ENCODE assay signal across 26 cellular contexts in genomic region chr5:135561266-135561665, GRCh38. TPM values are rescaled to one million over a fixed set of nuclear protein-coding genes. Genes with fewer than 3 reads are reported as not detected.
A peak's percentile ranks its signal among the peaks of the same experiment; 100 is the strongest.
DNase-seq lines count a peak whose midpoint lies in the region; ATAC-seq, FAIRE-seq and TF ChIP-seq lines count a peak whose summit lies in the region.
"Had no signal": no experiment of that assay in that cellular context is flagged by ENCODE, and none has a peak within 500 bp of the region (broad histone marks: within the 10 kb centered on the region; RNA-seq: fewer than 3 reads in every experiment).

No MANE protein-coding gene starts in this region.

- no peaks in the 10 kb centered on the region for H3K79me2 ChIP-seq in KMS-11 (ENCODE audit: insufficient read depth, low read depth)
- no peaks in the 10 kb centered on the region for H3K79me2 ChIP-seq in K562 (ENCODE audit: control insufficient read depth, insufficient read depth, low read length)

- H3K9me3 ChIP-seq in A549: no peaks in the 10 kb centered on the region
- no peaks in the 10 kb centered on the region for H3K9me3 ChIP-seq in K562 (replicated peaks; ENCODE audit: control insufficient read depth, insufficient read depth, low read depth, low read length)
- no peaks in the 10 kb centered on the region for H3K9me3 ChIP-seq in neuronal stem cell (replicated peaks in 1 of 2; ENCODE audit: control insufficient read depth in 2 of 2, insufficient read depth in 1 of 2, low read depth in 1 of 2, low read length in 2 of 2)
- H3K9me3 ChIP-seq: colonic mucosa, left ventricle myocardium inferior, neutrophil, SJCRH30, suprapubic skin had no signal

- H3K4ac ChIP-seq in neuronal stem cell (ENCODE audit: low read length): no peak overlapping the region

- no peak overlapping the region for H2BK120ac ChIP-seq in neuronal stem cell (ENCODE audit: low read depth, low read length)

- H3K9ac ChIP-seq in KMS-11: no peak overlapping the region
- H3K9ac ChIP-seq in K562 (ENCODE audit: insufficient read depth in 1 of 2, low read depth in 2 of 2, low read length in 2 of 2): no peak overlapping the region
- H3K9ac ChIP-seq in neuronal stem cell (ENCODE audit: low read depth, low read length, poor library complexity): no peak overlapping the region

- H3K23ac ChIP-seq in neuronal stem cell (ENCODE audit: low read depth, low read length, poor library complexity): no peak overlapping the region

- H3K4me1 Mint-ChIP-seq in stimulated activated naive CD8-positive, alpha-beta T cell treated with anti-CD3 and anti-CD28 coated beads, Interleukin-15, amount 100 ng/mL, for 72 hours: peaks cover 17% of the 10 kb centered on the region
- H3K4me1 Mint-ChIP-seq: activated CD4-positive, alpha-beta T cell treated with anti-CD3 and anti-CD28 coated beads, Interleukin-2, amount 10 ng/mL, durations not matched to agents 7 days and 5 days had no signal

- no peak for TF ChIP-seq POLR2A in A549 (IDR thresholded peaks at IDR 0.05; ENCODE audit: low read length)
- no peak for TF ChIP-seq POLR2A in K562 (conservative IDR thresholded peaks at IDR 0.05)

- H4K91ac ChIP-seq in neuronal stem cell (ENCODE audit: low read depth, low read length, poor library complexity): no peak overlapping the region

- TF ChIP-seq EP300 in A549 (IDR thresholded peaks at IDR 0.05): no peak
- TF ChIP-seq EP300 in K562 (IDR thresholded peaks at IDR 0.05; ENCODE audit: low read length): no peak

- no peak overlapping the region for H3K14ac ChIP-seq in neuronal stem cell (ENCODE audit: low read length)

- H3K27me3 Mint-ChIP-seq in stimulated activated naive CD8-positive, alpha-beta T cell treated with anti-CD3 and anti-CD28 coated beads, Interleukin-15, amount 100 ng/mL, for 72 hours: peaks cover 44% of the 10 kb centered on the region

- in situ Hi-C loops in K562 (cut with MboI): no loop called here
- in situ Hi-C loops in ACHN (cut with HindIII; ENCODE audit: low pct_ligation_motif_present, low pct_unique_long_range_greater_than_20kb, low sequenced_read_pairs): loop anchor here (25.0 kb wide), 1 partner anchor 176 kb away; no protein-coding TSS in a partner anchor

- H3K27ac Mint-ChIP-seq in stimulated activated naive CD8-positive, alpha-beta T cell treated with anti-CD3 and anti-CD28 coated beads, Interleukin-15, amount 100 ng/mL, for 72 hours: no peak overlapping the region
- H3K27ac Mint-ChIP-seq: activated CD4-positive, alpha-beta T cell treated with anti-CD3 and anti-CD28 coated beads, Interleukin-2, amount 10 ng/mL, durations not matched to agents 7 days and 5 days; activated naive CD8-positive, alpha-beta T cell treated with anti-CD3 and anti-CD28 coated beads, Interleukin-2, amount 10 ng/mL, durations not matched to agents 7 days and 5 days; CD8-positive, alpha-beta memory T cell; mesothelial cell of epicardium; progenitor cell of endocrine pancreas; stimulated activated naive B cell treated with anti-CD40 and anti-IgM and Interleukin-4, amounts not matched to agents 10 μg/mL and 1 μg/mL and 100 μg/mL, for 72 hours; T-cell; WTC11 had no signal

- no peaks in the 10 kb centered on the region for H4K20me1 ChIP-seq in KMS-11 (ENCODE audit: insufficient read depth)
- H4K20me1 ChIP-seq in K562 (replicated peaks; ENCODE audit: control insufficient read depth, insufficient read depth, low read length): no peaks in the 10 kb centered on the region

- H2BK15ac ChIP-seq in neuronal stem cell (ENCODE audit: low read length): no peak overlapping the region

- no peak overlapping the region for H2BK12ac ChIP-seq in neuronal stem cell (ENCODE audit: low read length)

- intact Hi-C loops in K562 (cut with micrococcal nuclease): loop anchor here (2.0 kb wide), 1 partner anchor 270 kb away; no protein-coding TSS in a partner anchor

- TF ChIP-seq RAD21 in A549 (conservative IDR thresholded peaks at IDR 0.05 in 1 of 2, IDR thresholded peaks at IDR 0.05 in 1 of 2) (no peak), K562 (CRISPR knock-in tag; conservative IDR thresholded peaks at IDR 0.05 in 1 of 2, IDR thresholded peaks at IDR 0.05 in 1 of 2) (no peak)

- ATAC-seq in A549 (no peak), K562 (no peak)
- ATAC-seq in stimulated activated naive CD8-positive, alpha-beta T cell treated with anti-CD3 and anti-CD28 coated beads, Interleukin-15, amount 100 ng/mL, for 72 hours: no peak

- H3K4me3 ChIP-seq in A549: no peak overlapping the region
- no peak overlapping the region for H3K4me3 ChIP-seq in KMS-11 (IDR thresholded peaks at IDR 0.05; ENCODE audit: insufficient read depth, low read depth, low read length)
- no peak overlapping the region for H3K4me3 ChIP-seq in K562
- H3K4me3 ChIP-seq in neuronal stem cell (ENCODE audit: low read length in 2 of 2): no peak overlapping the region
- H3K4me3 ChIP-seq: cardiac muscle cell, colonic mucosa, left ventricle myocardium inferior, SJCRH30, suprapubic skin had no signal

- no peak for FAIRE-seq in A549 (lab: Jason Lieb, UNC)
- FAIRE-seq in K562 (lab: Jason Lieb, UNC): no peak

- CTCF ChIA-PET in A549 (lab: Yijun Ruan, JAX): interaction anchor here (0.6 to 34.8 kb wide), 42 partner anchors 4 to 1255 kb away, joined by 3 to 1932 read pairs (median 3); partner anchors contain the start of genes CXCL14, DCANP1, SLC25A48 and TIFAB
- CTCF ChIA-PET in K562 (lab: Yijun Ruan, JAX; ENCODE audit: low intra/inter-chr PET ratio): interaction anchor here (0.7 to 2.4 kb wide), 2 partner anchors 269 to 483 kb away, joined by 3 to 17 read pairs; no protein-coding TSS in a partner anchor

- 80% methylated on average over 6 of the region's 6 CpGs for WGBS in A549 (ENCODE audit: missing lambda C conversion rate)
- 39% methylated on average over 5 of the region's 6 CpGs for WGBS in K562 (ENCODE audit: insufficient coverage, low coverage, missing lambda C conversion rate)
- no CpG with 5 or more reads among the region's 6 CpGs for WGBS in neuronal stem cell (ENCODE audit: extremely low coverage in 2 of 2, insufficient read length in 2 of 2, insufficient replicate concordance in 1 of 2), 2 donors

- no peaks in the 10 kb centered on the region for H3K79me1 ChIP-seq in neuronal stem cell (ENCODE audit: low read depth, low read length)

- H2AK5ac ChIP-seq in neuronal stem cell (ENCODE audit: low read depth, low read length): no peak overlapping the region

- peak overlapping the region; percentile 88 for H2AFZ ChIP-seq in KMS-11 (ENCODE audit: low read depth)
- peak overlapping the region; percentile 92 for H2AFZ ChIP-seq in K562 (ENCODE audit: low read depth, low read length)
- peak overlapping the region; percentile 84 for H2AFZ ChIP-seq in neuronal stem cell (ENCODE audit: low read length)

- H4K8ac ChIP-seq in neuronal stem cell (ENCODE audit: low read depth, low read length): no peak overlapping the region

- DNase-seq in A549 (ENCODE audit: low read depth in 1 of 2, low spot score in 1 of 2): no peak
- no peak for DNase-seq in K562 (ENCODE audit: extremely low read depth in 1 of 4, low spot score in 3 of 4)
- no peak for DNase-seq in neuronal stem cell (ENCODE audit: low spot score)
- DNase-seq in ACHN: no peak
- no peak for DNase-seq in stimulated activated naive CD8-positive, alpha-beta T cell treated with anti-CD3 and anti-CD28 coated beads, Interleukin-15, amount 100 ng/mL, for 72 hours
- no peak for DNase-seq in activated CD4-positive, CD25-positive, alpha-beta regulatory T cell treated with anti-CD3 and anti-CD28 coated beads, Interleukin-2, amount 50 U/mL, for 72 hours
- no peak for DNase-seq in NCI-H2196 treated with DMSO at 0.1 percent for 48 hours (lab: John Stamatoyannopoulos, UW; ENCODE audit: unreplicated experiment)

- no peak overlapping the region for H3K27ac ChIP-seq in A549
- no peak overlapping the region for H3K27ac ChIP-seq in KMS-11
- H3K27ac ChIP-seq in K562 (ENCODE audit: extremely low read depth, low read depth, low read length): no peak overlapping the region
- no peak overlapping the region for H3K27ac ChIP-seq in neuronal stem cell (replicated peaks; ENCODE audit: low read length)
- H3K27ac ChIP-seq: cardiac muscle cell, colonic mucosa, left ventricle myocardium inferior, neutrophil, SJCRH30, suprapubic skin had no signal

- no peaks in the 10 kb centered on the region for H3K9me1 ChIP-seq in K562 (ENCODE audit: control insufficient read depth, insufficient read depth, low read length)

- BruUV-seq in K562 (replicated peaks; lab: Mats Ljungman, UMichigan): no TSS peak

- H3K27me3 ChIP-seq in KMS-11 (ENCODE audit: insufficient read depth, low read depth): no peaks in the 10 kb centered on the region
- H3K27me3 ChIP-seq in K562 (ENCODE audit: control insufficient read depth in 2 of 2, insufficient read depth in 2 of 2, low read length in 2 of 2): peaks cover 3 to 5% of the 10 kb centered on the region in 2 experiments; a peak in 2 of 5 replicates
- peaks cover 0 to 8% (median 2%) of the 10 kb centered on the region in 3 experiments for H3K27me3 ChIP-seq in neuronal stem cell (ENCODE audit: control insufficient read depth in 3 of 3, insufficient read depth in 3 of 3, low read depth in 1 of 3, low read length in 3 of 3)
- H3K27me3 ChIP-seq: colonic mucosa had no signal

- no peaks in the 10 kb centered on the region for H3K4me1 ChIP-seq in A549
- peaks cover 19% of the 10 kb centered on the region for H3K4me1 ChIP-seq in KMS-11 (ENCODE audit: low read depth, poor library complexity, severe bottlenecking)
- H3K4me1 ChIP-seq in K562 (replicated peaks in 1 of 2; ENCODE audit: control insufficient read depth in 2 of 2, insufficient read depth in 2 of 2, low read length in 2 of 2): peaks cover under 1 to 4% of the 10 kb centered on the region in 2 experiments; a peak in 4 of 5 replicates
- H3K4me1 ChIP-seq in neuronal stem cell (ENCODE audit: control insufficient read depth in 2 of 2, insufficient read depth in 1 of 2, low read depth in 1 of 2, low read length in 2 of 2): no peaks in the 10 kb centered on the region
- H3K4me1 ChIP-seq: left ventricle myocardium inferior, SJCRH30 had no signal

- no peak overlapping the region for H3K4me3 Mint-ChIP-seq in stimulated activated naive CD8-positive, alpha-beta T cell treated with anti-CD3 and anti-CD28 coated beads, Interleukin-15, amount 100 ng/mL, for 72 hours
- H3K4me3 Mint-ChIP-seq: activated CD4-positive, alpha-beta T cell treated with anti-CD3 and anti-CD28 coated beads, Interleukin-2, amount 10 ng/mL, durations not matched to agents 7 days and 5 days; activated naive CD8-positive, alpha-beta T cell treated with anti-CD3 and anti-CD28 coated beads, Interleukin-2, amount 10 ng/mL, durations not matched to agents 7 days and 5 days; CD8-positive, alpha-beta memory T cell; H9; mesothelial cell of epicardium; stimulated activated naive B cell treated with anti-CD40 and anti-IgM and Interleukin-4, amounts not matched to agents 10 μg/mL and 1 μg/mL and 100 μg/mL, for 72 hours; T-cell; WTC11 had no signal

- no peaks in the 10 kb centered on the region for H3K9me3 Mint-ChIP-seq in stimulated activated naive CD8-positive, alpha-beta T cell treated with anti-CD3 and anti-CD28 coated beads, Interleukin-15, amount 100 ng/mL, for 72 hours
- H3K9me3 Mint-ChIP-seq: activated CD4-positive, alpha-beta T cell treated with anti-CD3 and anti-CD28 coated beads, Interleukin-2, amount 10 ng/mL, durations not matched to agents 7 days and 5 days; activated naive CD8-positive, alpha-beta T cell treated with anti-CD3 and anti-CD28 coated beads, Interleukin-2, amount 10 ng/mL, durations not matched to agents 7 days and 5 days; H9; mesothelial cell of epicardium; T-cell; WTC11 had no signal

- H2BK5ac ChIP-seq in neuronal stem cell (ENCODE audit: low read length): peak overlapping the region; percentile 27

- no peak overlapping the region for H3K18ac ChIP-seq in neuronal stem cell (ENCODE audit: low read length)

- POLR2A ChIA-PET in A549 (lab: Yijun Ruan, JAX): no interaction called here
- POLR2A ChIA-PET in K562 (lab: Yijun Ruan, JAX): interaction anchor here (0.8 to 1.4 kb wide), 5 partner anchors 8 to 269 kb away, joined by 3 to 6 read pairs (median 3); no protein-coding TSS in a partner anchor

- H3K36me3 ChIP-seq in KMS-11 (ENCODE audit: insufficient read depth) (no peaks in the 10 kb centered on the region), K562 (ENCODE audit: control insufficient read depth, insufficient read depth, low read length) (no peaks in the 10 kb centered on the region), neuronal stem cell (replicated peaks in 1 of 2; ENCODE audit: control insufficient read depth in 2 of 2, insufficient read depth in 2 of 2, low read length in 2 of 2) (no peaks in the 10 kb centered on the region)
- H3K36me3 ChIP-seq: cardiac muscle cell, colonic mucosa, left ventricle myocardium inferior, neutrophil, SJCRH30, suprapubic skin had no signal

- no peak for TF ChIP-seq CTCF in A549 (IDR thresholded peaks at IDR 0.05)
- TF ChIP-seq CTCF in KMS-11 (conservative IDR thresholded peaks at IDR 0.05; ENCODE audit: low read depth, low read length): no peak
- no peak for TF ChIP-seq CTCF in K562 (IDR thresholded peaks at IDR 0.05 in 2 of 3, conservative IDR thresholded peaks at IDR 0.05 in 1 of 3; ENCODE audit: insufficient read depth in 2 of 3, low read depth in 1 of 3, low read length in 3 of 3)

- H3K4me2 ChIP-seq in A549: peak overlapping the region; percentile 35
- H3K4me2 ChIP-seq in KMS-11: peak overlapping the region; percentile 25; the same call in 1 of the 2 replicates
- no peak overlapping the region for H3K4me2 ChIP-seq in K562 (ENCODE audit: insufficient read depth, low read length)
- no peak overlapping the region for H3K4me2 ChIP-seq in neuronal stem cell (ENCODE audit: insufficient read depth, low read length, poor library complexity, severe bottlenecking)

RNA-seq across cellular contexts. Expression of gene CXCL14, which starts 17.5 kb away (rescaled TPM):
- polyA plus RNA-seq in A549 (2011; rRNA removed): not detected in 2 replicates
- 0.03 TPM in 2 replicates for polyA plus RNA-seq in A549 (2012; cell fraction: cytosol; rRNA removed)
- polyA plus RNA-seq in A549 (2012; cell fraction: nucleus; rRNA removed): 0.04 and 0.06 TPM in 2 replicates
- 0.12 to 0.15 TPM (median 0.13 TPM) in 3 replicates for polyA plus RNA-seq in A549 (2017; fragmentation: RNase III; extraction: RNeasy Plus Mini Kit Qiagen cat#74134 plus additional on column Dnase treatment)
- not detected in 2 replicates for polyA minus RNA-seq in A549 (2011; rRNA and poly(A)+ RNA removed)
- not detected in 2 replicates for total RNA-seq in K562 (2011; cell fraction: chromatin; rRNA removed; ENCODE audit: low replicate concordance)
- total RNA-seq in K562 (2011; cell fraction: nucleolus; rRNA removed): not detected in 2 replicates
- not detected in 2 replicates for total RNA-seq in K562 (2011; cell fraction: nucleoplasm; rRNA removed)
- total RNA-seq in K562 (2014; rRNA removed): not detected in 2 replicates
- not detected in 2 replicates for total RNA-seq in K562 (2014; rRNA removed; fragmentation: Illumina TruSeq; extraction: Trizol)
- not detected in 2 replicates for total RNA-seq in K562 (2015; rRNA removed; fragmentation: Illumina TruSeq; extraction: Trizol)
- total RNA-seq in K562 (2021): not detected in 2 replicates
- polyA plus RNA-seq in K562 (2011; rRNA removed): not detected in 2 replicates
- not detected in 2 replicates for polyA plus RNA-seq in K562 (2011; cell fraction: cytosol; rRNA removed)
- not detected in 2 replicates for polyA plus RNA-seq in K562 (2011; cell fraction: nucleus; rRNA removed)
- not detected in 2 replicates for polyA plus RNA-seq in K562 (2012)
- not detected in 2 replicates for polyA plus RNA-seq in K562 (2014; fragmentation: Illumina TruSeq; extraction: Trizol)
- not detected for polyA plus RNA-seq in K562 (2014; fragmentation: Nextera tagmentation; extraction: Ambion mirVana)
- not detected in 2 replicates for polyA plus RNA-seq in K562 (2014; rRNA removed)
- not detected in 2 replicates for polyA minus RNA-seq in K562 (2011; rRNA and poly(A)+ RNA removed)
- polyA minus RNA-seq in K562 (2011; cell fraction: cytosol; rRNA and poly(A)+ RNA removed): not detected in 2 replicates
- not detected in 2 replicates for polyA minus RNA-seq in K562 (2011; cell fraction: nucleus; rRNA and poly(A)+ RNA removed)
- 1.7 TPM for polyA plus RNA-seq in neuronal stem cell (2013, experiment 1 of 2)
- 1.8 TPM for polyA plus RNA-seq in neuronal stem cell (2013, experiment 2 of 2)
- total RNA-seq: activated CD4-positive, alpha-beta T cell treated with anti-CD3 and anti-CD28 coated beads, Interleukin-2, amount 10 ng/mL, durations not matched to agents 7 days and 5 days; activated naive CD8-positive, alpha-beta T cell treated with anti-CD3 and anti-CD28 coated beads, Interleukin-2, amount 10 ng/mL, durations not matched to agents 7 days and 5 days; CD8-positive, alpha-beta memory T cell; RPMI7951; SJCRH30; T-cell had no signal
- polyA plus RNA-seq: CD8-positive, alpha-beta memory T cell had no signal

RNA-seq across cellular contexts. Expression of gene NEUROG1, which starts 25.5 kb away (rescaled TPM):
- not detected in 2 replicates for polyA plus RNA-seq in A549 (2011; rRNA removed)
- not detected in 2 replicates for polyA plus RNA-seq in A549 (2012; cell fraction: cytosol; rRNA removed)
- polyA plus RNA-seq in A549 (2012; cell fraction: nucleus; rRNA removed): not detected in 2 replicates
- polyA plus RNA-seq in A549 (2017; fragmentation: RNase III; extraction: RNeasy Plus Mini Kit Qiagen cat#74134 plus additional on column Dnase treatment): not detected in 3 replicates
- polyA minus RNA-seq in A549 (2011; rRNA and poly(A)+ RNA removed): not detected in 2 replicates
- not detected in 2 replicates for total RNA-seq in K562 (2011; cell fraction: chromatin; rRNA removed; ENCODE audit: low replicate concordance)
- total RNA-seq in K562 (2011; cell fraction: nucleolus; rRNA removed): not detected in 2 replicates
- not detected in 2 replicates for total RNA-seq in K562 (2011; cell fraction: nucleoplasm; rRNA removed)
- not detected in 2 replicates for total RNA-seq in K562 (2014; rRNA removed)
- not detected in 2 replicates for total RNA-seq in K562 (2014; rRNA removed; fragmentation: Illumina TruSeq; extraction: Trizol)
- total RNA-seq in K562 (2015; rRNA removed; fragmentation: Illumina TruSeq; extraction: Trizol): not detected in 2 replicates
- total RNA-seq in K562 (2021): not detected in 2 replicates
- not detected in 2 replicates for polyA plus RNA-seq in K562 (2011; rRNA removed)
- not detected in 2 replicates for polyA plus RNA-seq in K562 (2011; cell fraction: cytosol; rRNA removed)
- not detected in 2 replicates for polyA plus RNA-seq in K562 (2011; cell fraction: nucleus; rRNA removed)
- not detected in 2 replicates for polyA plus RNA-seq in K562 (2012)
- polyA plus RNA-seq in K562 (2014; fragmentation: Illumina TruSeq; extraction: Trizol): not detected in 2 replicates
- polyA plus RNA-seq in K562 (2014; fragmentation: Nextera tagmentation; extraction: Ambion mirVana): not detected
- not detected in 2 replicates for polyA plus RNA-seq in K562 (2014; rRNA removed)
- polyA minus RNA-seq in K562 (2011; rRNA and poly(A)+ RNA removed): not detected in 2 replicates
- polyA minus RNA-seq in K562 (2011; cell fraction: cytosol; rRNA and poly(A)+ RNA removed): not detected in 2 replicates
- polyA minus RNA-seq in K562 (2011; cell fraction: nucleus; rRNA and poly(A)+ RNA removed): not detected in 2 replicates
- polyA plus RNA-seq in neuronal stem cell (2013, experiment 1 of 2): 0.04 TPM
- polyA plus RNA-seq in neuronal stem cell (2013, experiment 2 of 2): 0.03 TPM
- total RNA-seq: activated CD4-positive, alpha-beta T cell treated with anti-CD3 and anti-CD28 coated beads, Interleukin-2, amount 10 ng/mL, durations not matched to agents 7 days and 5 days; activated naive CD8-positive, alpha-beta T cell treated with anti-CD3 and anti-CD28 coated beads, Interleukin-2, amount 10 ng/mL, durations not matched to agents 7 days and 5 days; aorta; cardiac muscle cell; CD8-positive, alpha-beta memory T cell; colonic mucosa; H9; left ventricle myocardium inferior; mesothelial cell of epicardium; progenitor cell of endocrine pancreas; RPMI7951; SJCRH30; suprapubic skin; T-cell; ureter had no signal
- polyA plus RNA-seq: aorta; cardiac muscle cell; CD8-positive, alpha-beta memory T cell had no signal

Comparison
In these comparisons a context has a peak if more than half of its experiments do, and no peak if none do; other contexts are left out.
1. H3K4me2 ChIP-seq: peak in A549 (single experiment) and KMS-11 (single experiment); none in K562 (single experiment) and neuronal stem cell (single experiment).
2. Peak in every context shown above with its lines, with median percentiles within 50 percentile points of each other: H2AFZ ChIP-seq.